ENCODE assay signal across 2 cellular contexts in the genomic region with DNA sequence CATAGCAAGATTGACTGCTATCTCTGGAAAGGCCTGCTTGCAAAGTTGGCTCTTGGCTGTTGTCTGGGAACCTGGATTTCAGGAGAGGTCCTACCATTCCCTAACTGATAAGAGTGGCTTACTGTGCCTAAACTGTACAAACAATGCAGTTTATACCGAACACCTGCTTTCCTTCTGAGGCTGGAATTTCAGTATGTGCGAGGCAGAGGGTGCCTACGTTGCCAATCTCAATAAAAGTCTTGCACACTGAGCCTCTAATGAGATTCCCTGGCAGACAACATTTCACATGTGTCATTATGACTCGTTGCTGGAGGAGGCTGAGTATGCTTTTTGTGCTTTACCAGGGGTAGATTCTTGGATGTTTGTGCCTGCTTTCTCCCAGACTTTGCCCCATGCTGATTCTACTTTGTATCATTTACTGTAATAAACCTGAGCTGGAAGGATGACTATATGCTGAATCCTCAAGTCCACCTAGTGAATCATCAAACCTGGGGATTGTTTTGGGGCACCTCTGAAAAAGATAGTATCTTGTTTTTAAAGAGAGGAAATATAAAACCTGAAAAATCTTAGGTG.
TF ChIP-seq lines count a peak whose summit lies in the region.

No MANE protein-coding gene starts in this region.

TF ChIP-seq in IMR-90, 13 proteins besides CTCF, POLR2A, EP300 and RAD21:
- TF ChIP-seq, protein P1, sequence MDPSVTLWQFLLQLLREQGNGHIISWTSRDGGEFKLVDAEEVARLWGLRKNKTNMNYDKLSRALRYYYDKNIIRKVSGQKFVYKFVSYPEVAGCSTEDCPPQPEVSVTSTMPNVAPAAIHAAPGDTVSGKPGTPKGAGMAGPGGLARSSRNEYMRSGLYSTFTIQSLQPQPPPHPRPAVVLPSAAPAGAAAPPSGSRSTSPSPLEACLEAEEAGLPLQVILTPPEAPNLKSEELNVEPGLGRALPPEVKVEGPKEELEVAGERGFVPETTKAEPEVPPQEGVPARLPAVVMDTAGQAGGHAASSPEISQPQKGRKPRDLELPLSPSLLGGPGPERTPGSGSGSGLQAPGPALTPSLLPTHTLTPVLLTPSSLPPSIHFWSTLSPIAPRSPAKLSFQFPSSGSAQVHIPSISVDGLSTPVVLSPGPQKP (IDR thresholded peaks at IDR 0.05; ENCODE audit: borderline replicate concordance, low read depth, low read length): no peak
- TF ChIP-seq MAZ (IDR thresholded peaks at IDR 0.05; ENCODE audit: borderline replicate concordance, low read depth, low read length): no peak
- no peak for TF ChIP-seq MXI1 (IDR thresholded peaks at IDR 0.05; ENCODE audit: borderline replicate concordance, low read depth, low read length)
- TF ChIP-seq SMC3 (IDR thresholded peaks at IDR 0.05; ENCODE audit: low read depth, low read length): no peak
- TF ChIP-seq CEBPB (IDR thresholded peaks at IDR 0.05; ENCODE audit: low read depth, low read length): no peak
- no peak; the same call in 1 of the 2 replicates for TF ChIP-seq FOS (IDR thresholded peaks at IDR 0.05; ENCODE audit: low read depth, low read length)
- TF ChIP-seq, protein P2, sequence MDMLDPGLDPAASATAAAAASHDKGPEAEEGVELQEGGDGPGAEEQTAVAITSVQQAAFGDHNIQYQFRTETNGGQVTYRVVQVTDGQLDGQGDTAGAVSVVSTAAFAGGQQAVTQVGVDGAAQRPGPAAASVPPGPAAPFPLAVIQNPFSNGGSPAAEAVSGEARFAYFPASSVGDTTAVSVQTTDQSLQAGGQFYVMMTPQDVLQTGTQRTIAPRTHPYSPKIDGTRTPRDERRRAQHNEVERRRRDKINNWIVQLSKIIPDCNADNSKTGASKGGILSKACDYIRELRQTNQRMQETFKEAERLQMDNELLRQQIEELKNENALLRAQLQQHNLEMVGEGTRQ (IDR thresholded peaks at IDR 0.05; ENCODE audit: low read depth, low read length): no peak
- no peak for TF ChIP-seq RFX5 (IDR thresholded peaks at IDR 0.05; ENCODE audit: low read depth, low read length)
- no peak for TF ChIP-seq CHD1 (IDR thresholded peaks at IDR 0.05; ENCODE audit: low read depth, low read length)
- no peak for TF ChIP-seq NFE2L2 (IDR thresholded peaks at IDR 0.05; ENCODE audit: low read depth, low read length)
- no peak; the same call in 1 of the 2 replicates for TF ChIP-seq MAFK (IDR thresholded peaks at IDR 0.05; ENCODE audit: low read depth, low read length)

TF ChIP-seq in HepG2, 621 proteins besides CTCF, POLR2A, EP300 and RAD21:
- TF ChIP-seq ZNF383 (CRISPR knock-in tag; IDR thresholded peaks at IDR 0.05; ENCODE audit: borderline replicate concordance): no peak
- TF ChIP-seq TARDBP (CRISPR knock-in tag; IDR thresholded peaks at IDR 0.05): no peak
- no peak for TF ChIP-seq ZNF724P (CRISPR knock-in tag; IDR thresholded peaks at IDR 0.05; ENCODE audit: borderline replicate concordance)
- TF ChIP-seq ZNF484 (CRISPR knock-in tag; IDR thresholded peaks at IDR 0.05; ENCODE audit: borderline replicate concordance, low read depth): no peak
- TF ChIP-seq, protein P3, sequence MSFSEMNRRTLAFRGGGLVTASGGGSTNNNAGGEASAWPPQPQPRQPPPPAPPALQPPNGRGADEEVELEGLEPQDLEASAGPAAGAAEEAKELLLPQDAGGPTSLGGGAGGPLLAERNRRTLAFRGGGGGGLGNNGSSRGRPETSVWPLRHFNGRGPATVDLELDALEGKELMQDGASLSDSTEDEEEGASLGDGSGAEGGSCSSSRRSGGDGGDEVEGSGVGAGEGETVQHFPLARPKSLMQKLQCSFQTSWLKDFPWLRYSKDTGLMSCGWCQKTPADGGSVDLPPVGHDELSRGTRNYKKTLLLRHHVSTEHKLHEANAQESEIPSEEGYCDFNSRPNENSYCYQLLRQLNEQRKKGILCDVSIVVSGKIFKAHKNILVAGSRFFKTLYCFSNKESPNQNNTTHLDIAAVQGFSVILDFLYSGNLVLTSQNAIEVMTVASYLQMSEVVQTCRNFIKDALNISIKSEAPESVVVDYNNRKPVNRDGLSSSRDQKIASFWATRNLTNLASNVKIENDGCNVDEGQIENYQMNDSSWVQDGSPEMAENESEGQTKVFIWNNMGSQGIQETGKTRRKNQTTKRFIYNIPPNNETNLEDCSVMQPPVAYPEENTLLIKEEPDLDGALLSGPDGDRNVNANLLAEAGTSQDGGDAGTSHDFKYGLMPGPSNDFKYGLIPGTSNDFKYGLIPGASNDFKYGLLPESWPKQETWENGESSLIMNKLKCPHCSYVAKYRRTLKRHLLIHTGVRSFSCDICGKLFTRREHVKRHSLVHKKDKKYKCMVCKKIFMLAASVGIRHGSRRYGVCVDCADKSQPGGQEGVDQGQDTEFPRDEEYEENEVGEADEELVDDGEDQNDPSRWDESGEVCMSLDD (CRISPR knock-in tag; IDR thresholded peaks at IDR 0.05; ENCODE audit: borderline replicate concordance): no peak
- no peak for TF ChIP-seq ZNF530 (CRISPR knock-in tag; IDR thresholded peaks at IDR 0.05; ENCODE audit: low read depth)
